22 cellular contexts compared by ENCODE assay signal in the genomic region with DNA sequence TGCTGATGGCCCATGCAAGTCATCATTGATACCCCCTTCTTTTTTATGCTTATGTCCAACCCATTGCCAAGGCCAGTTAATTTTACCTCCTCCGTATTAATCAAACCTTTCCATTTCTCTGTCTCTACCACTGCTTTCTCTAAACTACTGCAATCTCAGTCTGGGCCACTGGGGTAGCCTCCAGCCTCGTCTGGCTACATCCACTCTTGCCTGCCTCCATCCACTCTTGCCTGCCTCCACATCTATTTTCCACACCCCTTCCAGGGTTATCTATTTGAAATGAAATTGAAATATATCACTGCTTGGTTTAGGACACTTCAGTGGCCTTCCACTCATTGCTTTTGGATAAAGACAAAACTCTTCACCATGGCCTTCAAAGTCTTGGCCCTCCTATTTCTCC.
"Had no signal": no experiment of that assay in that cellular context is flagged by ENCODE, and none has a peak within 500 bp of the region (broad histone marks: within the 10 kb centered on the region; RNA-seq: fewer than 3 reads in every experiment).

No MANE protein-coding gene starts in this region.

- ATAC-seq: effector memory CD8-positive, alpha-beta T cell; foreskin keratinocyte; left cardiac atrium; lower lobe of right lung; psoas muscle; right lobe of liver; stimulated activated naive B cell treated with anti-CD40 and anti-IgM and Interleukin-4, amounts not matched to agents 10 μg/mL and 1 μg/mL and 100 μg/mL, for 72 hours had no signal

- H3K4me3 Mint-ChIP-seq: effector memory CD8-positive, alpha-beta T cell; immature natural killer cell; memory B cell; naive B cell; nephron; stimulated activated naive B cell treated with anti-CD40 and anti-IgM and Interleukin-4, amounts not matched to agents 10 μg/mL and 1 μg/mL and 100 μg/mL, for 72 hours had no signal

- H3K9me3 ChIP-seq: left ventricle myocardium inferior, lower lobe of right lung, right lobe of liver, stomach, thoracic aorta, transverse colon had no signal

- DNase-seq: effector memory CD8-positive, alpha-beta T cell; foreskin keratinocyte; immature natural killer cell; left cardiac atrium; left ventricle myocardium inferior; lower lobe of right lung; midbrain; naive B cell; occipital lobe; psoas muscle; retina; right lobe of liver; stimulated activated CD4-positive, alpha-beta T cell treated with anti-CD3 and anti-CD28 coated beads, Interleukin-2, amount 100 ng/mL, for 24 hours; stimulated activated CD4-positive, alpha-beta T cell treated with anti-CD3 and anti-CD28 coated beads, Interleukin-4, amount 100 ng/mL, for 4 hours; stimulated activated naive B cell treated with anti-CD40 and anti-IgM and Interleukin-4, amounts not matched to agents 10 μg/mL and 1 μg/mL and 100 μg/mL, for 72 hours; stomach; substantia nigra; transverse colon had no signal

- H3K4me1 Mint-ChIP-seq: immature natural killer cell; memory B cell; stimulated activated naive B cell treated with anti-CD40 and anti-IgM and Interleukin-4, amounts not matched to agents 10 μg/mL and 1 μg/mL and 100 μg/mL, for 72 hours had no signal

- H3K36me3 ChIP-seq: left ventricle myocardium inferior, lower lobe of right lung, right lobe of liver, stomach, thoracic aorta, transverse colon had no signal

- H3K79me2 ChIP-seq: parathyroid adenoma had no signal

- H3K4me1 ChIP-seq: foreskin keratinocyte, left ventricle myocardium inferior, lower lobe of right lung, parathyroid adenoma, psoas muscle had no signal

- H3K27me3 ChIP-seq: foreskin keratinocyte, right lobe of liver, stomach, transverse colon had no signal

- H3K4me3 ChIP-seq: left ventricle myocardium inferior, lower lobe of right lung, psoas muscle, right lobe of liver, stomach, thoracic aorta, transverse colon had no signal

- H3K27me3 Mint-ChIP-seq: effector memory CD8-positive, alpha-beta T cell; stimulated activated naive B cell treated with anti-CD40 and anti-IgM and Interleukin-4, amounts not matched to agents 10 μg/mL and 1 μg/mL and 100 μg/mL, for 72 hours had no signal

- H3K27ac ChIP-seq: foreskin keratinocyte, left ventricle myocardium inferior, lower lobe of right lung, parathyroid adenoma, psoas muscle, right lobe of liver, stomach, thoracic aorta, transverse colon had no signal

- H3K9me3 Mint-ChIP-seq: effector memory CD8-positive, alpha-beta T cell had no signal

- H3K27ac Mint-ChIP-seq: effector memory CD8-positive, alpha-beta T cell; immature natural killer cell; memory B cell; stimulated activated naive B cell treated with anti-CD40 and anti-IgM and Interleukin-4, amounts not matched to agents 10 μg/mL and 1 μg/mL and 100 μg/mL, for 72 hours had no signal

- H3K36me3 Mint-ChIP-seq: immature natural killer cell; memory B cell; stimulated activated naive B cell treated with anti-CD40 and anti-IgM and Interleukin-4, amounts not matched to agents 10 μg/mL and 1 μg/mL and 100 μg/mL, for 72 hours had no signal
